Comparison of ENCODE assay signal across 8 cellular contexts in genomic region chr9:39828457-39828856, GRCh38.
DNase-seq lines count a peak whose midpoint lies in the region; TF ChIP-seq lines count a peak whose summit lies in the region.
"Not testable (repeated sequence)": the region's sequence is repeated elsewhere in the genome, so short reads cannot be mapped to it uniquely, and the experiment has no call there.

No MANE protein-coding gene starts in this region.

- H3K27me3 ChIP-seq in BJ (ENCODE audit: control insufficient read depth, insufficient read depth, low read length); KMS-11 (ENCODE audit: insufficient read depth, low read depth); endodermal cell (ENCODE audit: control insufficient read depth, insufficient read depth, low read length, poor library complexity, severe bottlenecking): not testable (repeated sequence)

- not testable (repeated sequence) for H3K4me1 Mint-ChIP-seq in endodermal cell

- DNase-seq in BJ (ENCODE audit: low read depth); OCI-LY7 (ENCODE audit: low spot score): not testable (repeated sequence)
- DNase-seq in GM10266 (ENCODE audit: extremely low spot score), result peak; percentile 0
- peak; percentile 1 for DNase-seq in amniotic epithelial cell (ENCODE audit: low read depth)
- peak; percentile 54 for DNase-seq in endodermal cell
- peak; percentile 54 for DNase-seq in islet precursor cell
- DNase-seq in renal cortical epithelial cell (ENCODE audit: low read depth), result peak; percentile 12

- not testable (repeated sequence) for H3K36me3 Mint-ChIP-seq in endodermal cell (ENCODE audit: low read depth)

- CTCF ChIA-PET in BJ (lab: Yijun Ruan, JAX); OCI-LY7 (lab: Charles Lee; ENCODE audit: unreplicated experiment): not testable (repeated sequence)

- not testable (repeated sequence) for H4K20me1 ChIP-seq in KMS-11 (ENCODE audit: insufficient read depth); OCI-LY7 (ENCODE audit: insufficient read depth, low read length)

- H3K4me3 ChIP-seq in BJ (ENCODE audit: low read depth, low read length); KMS-11 (IDR thresholded peaks at IDR 0.05; ENCODE audit: insufficient read depth, low read depth, low read length); OCI-LY7 (ENCODE audit: low read depth, low read length, poor library complexity, severe bottlenecking); endodermal cell (ENCODE audit: low read length): not testable (repeated sequence)

- H3K36me3 ChIP-seq in BJ (ENCODE audit: control insufficient read depth, insufficient read depth, low read length); KMS-11 (ENCODE audit: insufficient read depth); OCI-LY7 (ENCODE audit: insufficient read depth, low read length); endodermal cell (ENCODE audit: control insufficient read depth, insufficient read depth, low read length): not testable (repeated sequence)

- H2AFZ ChIP-seq in KMS-11 (ENCODE audit: low read depth); OCI-LY7 (ENCODE audit: low read length): not testable (repeated sequence)

- intact Hi-C loops in OCI-LY7 (cut with micrococcal nuclease; ENCODE audit: unreplicated experiment), result not testable (repeated sequence)

- no CpG with 5 or more reads among the region's 4 CpGs for WGBS in endodermal cell (ENCODE audit: insufficient coverage in 1 of 2, insufficient read length in 1 of 2), 2 experiments

- H3K27ac ChIP-seq in KMS-11; OCI-LY7 (ENCODE audit: low read depth, low read length, poor library complexity, severe bottlenecking); endodermal cell (ENCODE audit: low read depth, low read length): not testable (repeated sequence)

- H3K27ac Mint-ChIP-seq in endodermal cell, result not testable (repeated sequence)

- not testable (repeated sequence) for H3K9me3 Mint-ChIP-seq in endodermal cell

- POLR2A ChIA-PET in BJ (lab: Charles Lee); OCI-LY7 (lab: Charles Lee): not testable (repeated sequence)

- not testable (repeated sequence) for H3K4me2 ChIP-seq in KMS-11; OCI-LY7 (ENCODE audit: low read length)

- not testable (repeated sequence) for H3K9me3 ChIP-seq in OCI-LY7 (ENCODE audit: low read length); endodermal cell (ENCODE audit: control insufficient read depth, low read length)

- H3K27me3 Mint-ChIP-seq in endodermal cell (ENCODE audit: insufficient read depth), result not testable (repeated sequence)

- H3K4me1 ChIP-seq in KMS-11 (ENCODE audit: low read depth, poor library complexity, severe bottlenecking); OCI-LY7 (ENCODE audit: insufficient read depth, low read length, poor library complexity, severe bottlenecking); endodermal cell (ENCODE audit: control insufficient read depth, insufficient read depth, low read length): not testable (repeated sequence)

- not testable (repeated sequence) for H3K9me2 ChIP-seq in OCI-LY7 (ENCODE audit: insufficient read depth, low read length)

- not testable (repeated sequence) for BruUV-seq in OCI-LY7 (replicated peaks; lab: Mats Ljungman, UMichigan)

- not testable (repeated sequence) for H3K79me2 ChIP-seq in KMS-11 (ENCODE audit: insufficient read depth, low read depth); OCI-LY7 (ENCODE audit: insufficient read depth, low read depth, low read length)

- TF ChIP-seq CTCF in BJ (IDR thresholded peaks at IDR 0.05; ENCODE audit: insufficient read depth, low read depth, low read length), result peak; percentile 20; the same call in 1 of the 2 replicates
- TF ChIP-seq CTCF in GM10266 (IDR thresholded peaks at IDR 0.05; ENCODE audit: control insufficient read depth, insufficient read depth, low read depth, missing control alignments), result not testable (repeated sequence)
- TF ChIP-seq CTCF in KMS-11 (conservative IDR thresholded peaks at IDR 0.05; ENCODE audit: low read depth, low read length), result 0 out of 2 replicates have a peak, but pooled peaks have one; percentile 20
- TF ChIP-seq CTCF in OCI-LY7 (conservative IDR thresholded peaks at IDR 0.05; ENCODE audit: low read length), result 0 out of 2 replicates have a peak, but pooled peaks have one; percentile 27
- TF ChIP-seq CTCF in endodermal cell (conservative IDR thresholded peaks at IDR 0.05), result peak; percentile 77

- not testable (repeated sequence) for H3K4me3 Mint-ChIP-seq in endodermal cell

- not testable (repeated sequence) for H3K9ac ChIP-seq in KMS-11; endodermal cell (ENCODE audit: extremely low read depth, low read length, poor library complexity, severe bottlenecking)
